In the genomic region with DNA sequence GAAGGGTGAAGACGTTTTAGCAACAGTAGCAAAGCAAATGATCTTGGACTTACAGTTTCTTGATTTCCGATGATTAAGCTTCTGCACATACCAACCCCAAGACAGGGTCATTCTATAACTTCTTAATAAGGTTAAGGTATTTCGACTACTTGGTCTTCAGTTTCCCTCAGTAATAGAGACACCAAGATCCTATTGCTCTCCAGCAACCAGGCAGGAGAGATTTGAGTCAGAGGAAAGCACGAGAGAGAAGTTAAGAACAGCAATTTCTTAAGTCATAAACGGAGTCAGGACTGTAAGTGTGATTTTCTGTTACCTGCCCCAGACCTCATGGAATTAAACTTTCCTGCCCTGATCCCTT, we compare ENCODE assay signal across 8 cellular contexts.
A peak's percentile ranks its signal among the peaks of the same experiment; 100 is the strongest.
DNase-seq lines count a peak whose midpoint lies in the region; ATAC-seq and TF ChIP-seq lines count a peak whose summit lies in the region.

No MANE protein-coding gene starts in this region.

- H3K9me3 Mint-ChIP-seq in CD14-positive monocyte = peaks cover 0 to 9% (median 7%) of the 10 kb centered on the region in 7 donors
- H3K9me3 Mint-ChIP-seq in activated naive CD8-positive, alpha-beta T cell treated with anti-CD3 and anti-CD28 coated beads, Interleukin-2, amount 10 ng/mL, durations not matched to agents 7 days and 5 days = peaks cover 3% of the 10 kb centered on the region
- H3K9me3 Mint-ChIP-seq in naive thymus-derived CD8-positive, alpha-beta T cell = peaks cover 0 to 14% (median 3%) of the 10 kb centered on the region in 9 donors

- intact Hi-C loops in CD14-positive monocyte (cut with micrococcal nuclease) (no loop called here), HCT116 (cut with micrococcal nuclease) (loop anchor here (1.0 to 5.0 kb wide), 6 partner anchors 97 to 875 kb away; no protein-coding TSS in a partner anchor)

- CTCF ChIA-PET in HCT116 (lab: Charles Lee) = no interaction called here

- no TSS peak for BruUV-seq in HCT116 (replicated peaks; lab: Mats Ljungman, UMichigan)

- H3K27ac Mint-ChIP-seq in CD14-positive monocyte = peak overlapping the region in 1 of 7 donors; percentile 60
- no peak overlapping the region for H3K27ac Mint-ChIP-seq in activated naive CD8-positive, alpha-beta T cell treated with anti-CD3 and anti-CD28 coated beads, Interleukin-2, amount 10 ng/mL, durations not matched to agents 7 days and 5 days
- no peak overlapping the region for H3K27ac Mint-ChIP-seq in naive thymus-derived CD8-positive, alpha-beta T cell

- no peak overlapping the region; the same call in 1 of the 2 replicates for H3K27ac ChIP-seq in HCT116 (ENCODE audit: low read depth, low read length)

- H3K9me3 ChIP-seq in HCT116 (ENCODE audit: control insufficient read depth in 1 of 2, insufficient read depth in 1 of 2, low read depth in 1 of 2, low read length in 2 of 2) = no peaks in the 10 kb centered on the region

- peak; percentile 6 for ATAC-seq in HCT116
- no peak for ATAC-seq in activated naive CD8-positive, alpha-beta T cell treated with anti-CD3 and anti-CD28 coated beads, Interleukin-2, amount 10 ng/mL, durations not matched to agents 7 days and 5 days (ENCODE audit: low read depth)
- ATAC-seq in naive thymus-derived CD8-positive, alpha-beta T cell = no peak

- no peak for TF ChIP-seq CTCF in CD14-positive monocyte (IDR thresholded peaks at IDR 0.05)
- no peak for TF ChIP-seq CTCF in HCT116 (IDR thresholded peaks at IDR 0.05 in 2 of 3, conservative IDR thresholded peaks at IDR 0.05 in 1 of 3; ENCODE audit: borderline replicate concordance in 1 of 3, insufficient read depth in 1 of 3, low read depth in 2 of 3, low read length in 2 of 3)

- RAD21 ChIA-PET in HCT116 (lab: Charles Lee; ENCODE audit: low non-redundant PET in 1 of 2, low total read pairs in 2 of 2, uncharacterized antibody in 2 of 2, unreplicated experiment in 2 of 2) = no interaction called here

- H3K9ac ChIP-seq in HCT116 (ENCODE audit: low read length) = no peak overlapping the region

- no peaks in the 10 kb centered on the region for H3K36me3 ChIP-seq in HCT116 (ENCODE audit: control insufficient read depth in 1 of 2, insufficient read depth in 2 of 2, low read length in 2 of 2)

- H3K9me2 ChIP-seq in HCT116 (ENCODE audit: insufficient read depth) = no peaks in the 10 kb centered on the region

- peak overlapping the region; percentile 77 to 92 for H3K4me3 Mint-ChIP-seq in CD14-positive monocyte
- peak overlapping the region; percentile 79 for H3K4me3 Mint-ChIP-seq in activated naive CD8-positive, alpha-beta T cell treated with anti-CD3 and anti-CD28 coated beads, Interleukin-2, amount 10 ng/mL, durations not matched to agents 7 days and 5 days
- H3K4me3 Mint-ChIP-seq in naive thymus-derived CD8-positive, alpha-beta T cell = peak overlapping the region in 8 of 10 donors; percentile 67 to 86 (median 78)

- POLR2A ChIA-PET in HCT116 (lab: Charles Lee) = no interaction called here
- POLR2A ChIA-PET in activated naive CD8-positive, alpha-beta T cell treated with anti-CD3 and anti-CD28 coated beads, Interleukin-2, amount 10 ng/mL, durations not matched to agents 7 days and 5 days (lab: Charles Lee) = no interaction called here
- POLR2A ChIA-PET in naive thymus-derived CD8-positive, alpha-beta T cell (lab: Charles Lee) = no interaction called here

- TF ChIP-seq RAD21 in HCT116 (IDR thresholded peaks at IDR 0.05; ENCODE audit: low read depth) = no peak

- peaks cover 13 to 30% of the 10 kb centered on the region in 2 experiments for H3K4me1 ChIP-seq in HCT116 (ENCODE audit: control insufficient read depth in 1 of 2, insufficient read depth in 2 of 2, low read length in 2 of 2)

- no peaks in the 10 kb centered on the region for H3K27me3 ChIP-seq in HCT116 (ENCODE audit: insufficient read depth, low read length)

- TF ChIP-seq POLR2A in HCT116 (IDR thresholded peaks at IDR 0.05; ENCODE audit: borderline replicate concordance, extremely low read depth, insufficient read depth, insufficient read length) = no peak

- peak overlapping the region; percentile 93 for H3K4me2 ChIP-seq in HCT116 (ENCODE audit: low read length)

- no peaks in the 10 kb centered on the region for H3K79me2 ChIP-seq in HCT116 (ENCODE audit: insufficient read depth, low read length)

- no peaks in the 10 kb centered on the region for H3K36me3 Mint-ChIP-seq in CD14-positive monocyte
- H3K36me3 Mint-ChIP-seq in activated naive CD8-positive, alpha-beta T cell treated with anti-CD3 and anti-CD28 coated beads, Interleukin-2, amount 10 ng/mL, durations not matched to agents 7 days and 5 days = peaks cover 2% of the 10 kb centered on the region
- H3K36me3 Mint-ChIP-seq in naive thymus-derived CD8-positive, alpha-beta T cell = peaks cover 0 to 8% (median 7%) of the 10 kb centered on the region in 3 donors

- DNase-seq in CD14-positive monocyte (ENCODE audit: low spot score) (no peak), HCT116 (ENCODE audit: low read depth, low spot score) (no peak), cortex of kidney (lab: John Stamatoyannopoulos, UW) (no peak), NCI-H345 treated with DMSO at 0.1 percent for 48 hours (lab: John Stamatoyannopoulos, UW; ENCODE audit: unreplicated experiment) (no peak), occipital lobe (lab: John Stamatoyannopoulos, UW) (no peak)
- no peak for DNase-seq in activated naive CD8-positive, alpha-beta T cell treated with anti-CD3 and anti-CD28 coated beads, Interleukin-2, amount 10 ng/mL, durations not matched to agents 7 days and 5 days
- no peak for DNase-seq in naive thymus-derived CD8-positive, alpha-beta T cell
- DNase-seq in activated CD8-positive, alpha-beta memory T cell treated with anti-CD3 and anti-CD28 coated beads for 24 hours = no peak

- H4K20me1 ChIP-seq in HCT116 (ENCODE audit: insufficient read depth) = no peaks in the 10 kb centered on the region

- H3K27me3 Mint-ChIP-seq in CD14-positive monocyte (ENCODE audit: low read depth in 3 of 3) = peaks cover 14 to 18% (median 16%) of the 10 kb centered on the region in 3 donors
- peaks cover 18% of the 10 kb centered on the region for H3K27me3 Mint-ChIP-seq in activated naive CD8-positive, alpha-beta T cell treated with anti-CD3 and anti-CD28 coated beads, Interleukin-2, amount 10 ng/mL, durations not matched to agents 7 days and 5 days
- peaks cover 4 to 43% (median 24%) of the 10 kb centered on the region in 5 donors for H3K27me3 Mint-ChIP-seq in naive thymus-derived CD8-positive, alpha-beta T cell

- peak overlapping the region in 1 of 2 experiments; percentile 56; a peak in 1 of 4 replicates for H3K4me3 ChIP-seq in HCT116 (replicated peaks in 1 of 2; ENCODE audit: low read depth in 1 of 2, low read length in 2 of 2)

- peak overlapping the region; percentile 88 for H2AFZ ChIP-seq in HCT116 (ENCODE audit: low read depth, low read length, poor library complexity, severe bottlenecking)

- peaks cover 16% of the 10 kb centered on the region for H3K4me1 Mint-ChIP-seq in CD14-positive monocyte
- H3K4me1 Mint-ChIP-seq in activated naive CD8-positive, alpha-beta T cell treated with anti-CD3 and anti-CD28 coated beads, Interleukin-2, amount 10 ng/mL, durations not matched to agents 7 days and 5 days = peaks cover 6% of the 10 kb centered on the region
- peaks cover 4 to 19% (median 10%) of the 10 kb centered on the region in 4 donors for H3K4me1 Mint-ChIP-seq in naive thymus-derived CD8-positive, alpha-beta T cell

TF ChIP-seq in HCT116, 20 proteins besides CTCF, POLR2A, EP300 and RAD21:
- no peak for TF ChIP-seq ATF3 (IDR thresholded peaks at IDR 0.05)
- no peak for TF ChIP-seq TCF7L2 (IDR thresholded peaks at IDR 0.05; ENCODE audit: borderline replicate concordance, extremely low read depth, insufficient read depth, insufficient read length)
- TF ChIP-seq EZH2phosphoT487 (IDR thresholded peaks at IDR 0.05; ENCODE audit: borderline replicate concordance) = no peak
- TF ChIP-seq ELF1 (IDR thresholded peaks at IDR 0.05; ENCODE audit: borderline replicate concordance, low read depth) = no peak
- TF ChIP-seq CBX3 (IDR thresholded peaks at IDR 0.05; ENCODE audit: low read depth) = no peak
- TF ChIP-seq JUND (IDR thresholded peaks at IDR 0.05) = no peak
- TF ChIP-seq EZH2 (IDR thresholded peaks at IDR 0.05) = no peak
- TF ChIP-seq SRF (IDR thresholded peaks at IDR 0.05; ENCODE audit: low read depth) = no peak
- no peak for TF ChIP-seq ZNF274 (IDR thresholded peaks at IDR 0.05; ENCODE audit: low read depth, low read length)
- no peak for TF ChIP-seq FOSL1 (IDR thresholded peaks at IDR 0.05; ENCODE audit: low read depth)
- TF ChIP-seq SP1 (IDR thresholded peaks at IDR 0.05; ENCODE audit: low read depth) = no peak
- TF ChIP-seq CEBPB (IDR thresholded peaks at IDR 0.05; ENCODE audit: low read depth) = no peak
- no peak for TF ChIP-seq ZBTB33 (IDR thresholded peaks at IDR 0.05; ENCODE audit: extremely low read depth, insufficient replicate concordance, low read length)
